8 cellular contexts compared by ENCODE assay signal in the genomic region with DNA sequence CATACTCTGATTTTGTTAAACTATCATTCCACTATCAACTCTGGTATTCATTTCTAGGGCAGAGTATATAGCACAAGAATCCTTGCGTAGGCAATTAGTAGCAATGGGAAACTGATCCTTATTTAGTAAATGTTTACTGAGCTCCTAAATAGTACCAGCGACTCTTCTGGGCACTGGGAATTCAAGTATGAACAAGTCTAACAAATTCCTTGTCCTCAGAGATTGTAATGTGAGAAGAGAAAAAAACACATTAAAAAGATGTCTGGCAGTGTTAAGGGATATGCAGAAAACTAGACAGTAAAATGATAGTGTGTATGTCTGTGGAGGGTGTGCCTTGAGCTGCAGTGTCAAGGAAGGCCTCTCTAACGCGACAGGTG. TPM values are rescaled to one million over a fixed set of nuclear protein-coding genes. Genes with fewer than 3 reads are reported as not detected.
A peak's percentile ranks its signal among the peaks of the same experiment; 100 is the strongest.
DNase-seq lines count a peak whose midpoint lies in the region; ATAC-seq and TF ChIP-seq lines count a peak whose summit lies in the region.

No MANE protein-coding gene starts in this region.

- H3K4me1 ChIP-seq in ascending aorta (peaks cover 0 to 32% of the 10 kb centered on the region in 2 donors), upper lobe of right lung (peaks cover 27% of the 10 kb centered on the region)

- no peaks in the 10 kb centered on the region for H3K9me3 Mint-ChIP-seq in activated naive CD4-positive, alpha-beta T cell treated with anti-CD3 and anti-CD28 coated beads, Interleukin-2, amount 50 U/mL, for 24 hours

- H3K4me3 Mint-ChIP-seq in activated naive CD4-positive, alpha-beta T cell treated with anti-CD3 and anti-CD28 coated beads, Interleukin-2, amount 50 U/mL, for 24 hours, result peak overlapping the region; percentile 96

- TF ChIP-seq CTCF in ascending aorta (IDR thresholded peaks at IDR 0.05) (no peak), lower leg skin (IDR thresholded peaks at IDR 0.05) (no peak), upper lobe of right lung (IDR thresholded peaks at IDR 0.05) (no peak)

- H3K36me3 ChIP-seq in ascending aorta (no peaks in the 10 kb centered on the region), upper lobe of right lung (no peaks in the 10 kb centered on the region)

- H3K4me1 Mint-ChIP-seq in activated naive CD4-positive, alpha-beta T cell treated with anti-CD3 and anti-CD28 coated beads, Interleukin-2, amount 50 U/mL, for 24 hours, result peaks cover 65% of the 10 kb centered on the region

- H3K4me3 ChIP-seq in ascending aorta (peak overlapping the region; percentile 70 to 81), lower leg skin (ENCODE audit: low read depth, poor library complexity, severe bottlenecking) (peak overlapping the region; percentile 90), upper lobe of right lung (peak overlapping the region; percentile 89)

- H3K27ac ChIP-seq in ascending aorta (peak overlapping the region; percentile 85 to 86), upper lobe of right lung (peak overlapping the region; percentile 85)

- H3K27me3 Mint-ChIP-seq in activated naive CD4-positive, alpha-beta T cell treated with anti-CD3 and anti-CD28 coated beads, Interleukin-2, amount 50 U/mL, for 24 hours, result no peaks in the 10 kb centered on the region

- ATAC-seq in upper lobe of right lung, result no peak

- peak overlapping the region; percentile 63 for H3K27ac Mint-ChIP-seq in activated naive CD4-positive, alpha-beta T cell treated with anti-CD3 and anti-CD28 coated beads, Interleukin-2, amount 50 U/mL, for 24 hours

- no peaks in the 10 kb centered on the region for H3K9me3 ChIP-seq in ascending aorta
- no peaks in the 10 kb centered on the region for H3K9me3 ChIP-seq in upper lobe of right lung

- DNase-seq in activated naive CD4-positive, alpha-beta T cell treated with Interleukin-2 at 50 U/mL for 16 hours, result no peak
- no peak for DNase-seq in ascending aorta (ENCODE audit: low spot score in 2 of 2)
- DNase-seq in lower leg skin (ENCODE audit: low spot score in 2 of 2), result no peak
- DNase-seq in upper lobe of right lung, result no peak
- no peak for DNase-seq in NCI-H345 treated with DMSO at 0.1 percent for 48 hours (lab: John Stamatoyannopoulos, UW; ENCODE audit: unreplicated experiment)
- DNase-seq in C1 segment of cervical spinal cord (lab: John Stamatoyannopoulos, UW), result no peak
- DNase-seq in dedifferentiated amniotic fluid mesenchymal stem cell (ENCODE audit: extremely low spot score), result no peak

- peaks cover 12% of the 10 kb centered on the region for H3K36me3 Mint-ChIP-seq in activated naive CD4-positive, alpha-beta T cell treated with anti-CD3 and anti-CD28 coated beads, Interleukin-2, amount 50 U/mL, for 24 hours

- TF ChIP-seq POLR2A in lower leg skin (IDR thresholded peaks at IDR 0.05), result no peak

- H3K27me3 ChIP-seq in ascending aorta, result no peaks in the 10 kb centered on the region
- no peaks in the 10 kb centered on the region for H3K27me3 ChIP-seq in upper lobe of right lung

- intact Hi-C loops in ascending aorta (cut with DNase I) (loop anchor here (1.0 to 2.0 kb wide), 4 partner anchors 16 to 105 kb away; no protein-coding TSS in a partner anchor), lower leg skin (cut with DNase I; ENCODE audit: low total_unique reads) (no loop called here), upper lobe of right lung (cut with DNase I) (no loop called here)

- 16 to 18% methylated on average over 4 of the region's 4 CpGs for WGBS in lower leg skin, 2 donors

RNA-seq across cellular contexts. Expression of gene METTL5, which starts 0.7 kb away (rescaled TPM):
- 42.6 TPM for total RNA-seq in ascending aorta
- total RNA-seq in lower leg skin, result 100 to 1,000 TPM in 1 of 4 donors, 10 to 100 TPM in 3; 34.2 to 283 (median 42.8) TPM
- 34.7 TPM for total RNA-seq in upper lobe of right lung

RNA-seq across cellular contexts. Expression of gene UBR3, which starts 3.3 kb away (rescaled TPM):
- total RNA-seq in ascending aorta (37.7 TPM), lower leg skin (10 to 100 TPM; 40.8 to 64.7 (median 50.5) TPM), upper lobe of right lung (42.8 TPM)

RNA-seq across cellular contexts. Expression of gene SSB, which starts 25.3 kb away (rescaled TPM):
- 42.6 TPM for total RNA-seq in ascending aorta
- 10 to 100 TPM; 29.1 to 40.0 (median 38.2) TPM for total RNA-seq in lower leg skin
- total RNA-seq in upper lobe of right lung, result 70.7 TPM
